Comparison of ENCODE assay signal across 26 cellular contexts in genomic region chr7:5204546-5204945, GRCh38. TPM values are rescaled to one million over a fixed set of nuclear protein-coding genes. Genes with fewer than 3 reads are reported as not detected.
DNase-seq lines count a peak whose midpoint lies in the region; ATAC-seq, FAIRE-seq and TF ChIP-seq lines count a peak whose summit lies in the region.
"Had no signal": no experiment of that assay in that cellular context is flagged by ENCODE, and none has a peak within 500 bp of the region (broad histone marks: within the 10 kb centered on the region; RNA-seq: fewer than 3 reads in every experiment).

No MANE protein-coding gene starts in this region.

- SMC1A ChIA-PET in GM12878 (lab: Charles Lee; ENCODE audit: uncharacterized antibody, unreplicated experiment), result no interaction called here

- TF ChIP-seq CTCF in GM12878 (IDR thresholded peaks at IDR 0.05 in 2 of 3, conservative IDR thresholded peaks at IDR 0.05 in 1 of 3; ENCODE audit: control insufficient read depth in 2 of 3, extremely low read depth in 1 of 3, insufficient read depth in 1 of 3, low read depth in 3 of 3, low read length in 3 of 3) (no peak), spleen (IDR thresholded peaks at IDR 0.05 in 8 of 11, conservative IDR thresholded peaks at IDR 0.05 in 3 of 11) (no peak), neural progenitor cell (IDR thresholded peaks at IDR 0.05) (no peak), foreskin fibroblast (IDR thresholded peaks at IDR 0.05; ENCODE audit: low read depth, low read length) (no peak)

- no peak for DNase-seq in GM12878 (ENCODE audit: low read depth, low spot score)
- peak; percentile 14 for DNase-seq in mesenteric fat pad (ENCODE audit: low spot score)
- peak; percentile 16 for DNase-seq in spleen
- no peak for DNase-seq in neural progenitor cell (ENCODE audit: low spot score)
- DNase-seq in OCI-M2 (lab: John Stamatoyannopoulos, UW; ENCODE audit: unreplicated experiment), result no peak
- DNase-seq in UCSD-AML1 (lab: John Stamatoyannopoulos, UW; ENCODE audit: unreplicated experiment), result no peak
- DNase-seq in foreskin fibroblast, result no peak
- DNase-seq: 8988T; ACHN; C1 segment of cervical spinal cord; CD4-positive, alpha-beta memory T cell; CD4-positive, CD25-positive, alpha-beta regulatory T cell; CD8-positive, alpha-beta memory T cell; COR-L47; DMS 273 treated with DMSO at 0.1 percent for 48 hours; DMS153; DMS53; DMS79; DND-41; EL; GDM1 had no signal

- peak overlapping the region; percentile 57 for H3K4me2 ChIP-seq in BLaER1
- no peak overlapping the region for H3K4me2 ChIP-seq in GM12878 (ENCODE audit: control insufficient read depth, insufficient read depth)
- H3K4me2 ChIP-seq in neural progenitor cell, result no peak overlapping the region

- no peaks in the 10 kb centered on the region for H3K4me1 Mint-ChIP-seq in neural progenitor cell
- H3K4me1 Mint-ChIP-seq: CD14-positive monocyte had no signal

- intact Hi-C loops in GM12878 (cut with micrococcal nuclease; ENCODE audit: unreplicated experiment), result no loop called here
- intact Hi-C loops in spleen (cut with DNase I; ENCODE audit: low total_unique reads), result no loop called here

- TF ChIP-seq RAD21 in GM12878 (IDR thresholded peaks at IDR 0.05; ENCODE audit: insufficient read depth, low read depth, low read length), result no peak

- CTCF ChIA-PET in GM12878 (lab: Yijun Ruan, JAX), result no interaction called here

- H3K4me1 ChIP-seq in BLaER1, result peaks cover 47% of the 10 kb centered on the region
- H3K4me1 ChIP-seq in GM12878 (ENCODE audit: control insufficient read depth, insufficient read depth, low read length), result no peaks in the 10 kb centered on the region
- peaks cover 0 to 31% (median 0%) of the 10 kb centered on the region in 6 donors for H3K4me1 ChIP-seq in spleen
- no peaks in the 10 kb centered on the region for H3K4me1 ChIP-seq in neural progenitor cell

- H3K36me3 Mint-ChIP-seq in neural progenitor cell, result peaks cover 24% of the 10 kb centered on the region

- H3F3A ChIP-seq in neural progenitor cell (ENCODE audit: low read depth), result no peaks in the 10 kb centered on the region

- no peak for ATAC-seq in GM12878

- H3K4me3 ChIP-seq in BLaER1, result no peak overlapping the region
- no peak overlapping the region for H3K4me3 ChIP-seq in GM12878
- H3K4me3 ChIP-seq in spleen, result no peak overlapping the region
- no peak overlapping the region for H3K4me3 ChIP-seq in neural progenitor cell
- H3K4me3 ChIP-seq in foreskin fibroblast (ENCODE audit: low read depth in 1 of 2, low read length in 2 of 2), result no peak overlapping the region

- no peak overlapping the region for H3K4me3 Mint-ChIP-seq in neural progenitor cell
- H3K4me3 Mint-ChIP-seq: CD14-positive monocyte; CD4-positive, alpha-beta memory T cell; CD8-positive, alpha-beta memory T cell had no signal

- no peaks in the 10 kb centered on the region for H3K9me3 Mint-ChIP-seq in neural progenitor cell
- H3K9me3 Mint-ChIP-seq: CD14-positive monocyte; CD4-positive, alpha-beta memory T cell; CD4-positive, CD25-positive, alpha-beta regulatory T cell; CD8-positive, alpha-beta memory T cell had no signal

- H4K20me1 ChIP-seq in BLaER1 (peaks cover 100% of the 10 kb centered on the region), GM12878 (ENCODE audit: control insufficient read depth, insufficient read depth) (no peaks in the 10 kb centered on the region), neural progenitor cell (ENCODE audit: low read depth) (peaks cover 46% of the 10 kb centered on the region)

- H3K79me2 ChIP-seq in GM12878 (ENCODE audit: control insufficient read depth, insufficient read depth, low read length), result no peaks in the 10 kb centered on the region; the same call in 1 of the 2 replicates
- peaks cover 52% of the 10 kb centered on the region for H3K79me2 ChIP-seq in neural progenitor cell (ENCODE audit: low read depth)

- H3K27me3 ChIP-seq in BLaER1 (no peaks in the 10 kb centered on the region), GM12878 (replicated peaks in 1 of 2; ENCODE audit: control insufficient read depth in 2 of 2, insufficient read depth in 2 of 2, low read length in 1 of 2) (no peaks in the 10 kb centered on the region), spleen (replicated peaks in 1 of 7) (no peaks in the 10 kb centered on the region), neural progenitor cell (no peaks in the 10 kb centered on the region)

- no peak for TF ChIP-seq POLR2A in GM12878 (IDR thresholded peaks at IDR 0.05; ENCODE audit: low read depth, low read length)
- no peak for TF ChIP-seq POLR2A in spleen (IDR thresholded peaks at IDR 0.05)

- peaks cover 76% of the 10 kb centered on the region for H3K36me3 ChIP-seq in BLaER1
- H3K36me3 ChIP-seq in GM12878 (ENCODE audit: control insufficient read depth in 2 of 2, insufficient read depth in 2 of 2, low read length in 1 of 2), result peaks cover 5 to 14% of the 10 kb centered on the region in 2 experiments
- H3K36me3 ChIP-seq in spleen, result peaks cover 0 to 93% (median 45%) of the 10 kb centered on the region in 6 donors
- peaks cover 7% of the 10 kb centered on the region for H3K36me3 ChIP-seq in neural progenitor cell

- no peak for TF ChIP-seq EP300 in GM12878 (IDR thresholded peaks at IDR 0.05; ENCODE audit: borderline replicate concordance in 1 of 2, control insufficient read depth in 1 of 2, low read depth in 2 of 2, low read length in 2 of 2)

- H3K27ac ChIP-seq in BLaER1 (no peak overlapping the region), GM12878 (ENCODE audit: control insufficient read depth, insufficient read depth) (no peak overlapping the region), spleen (no peak overlapping the region), neural progenitor cell (no peak overlapping the region)

- no peaks in the 10 kb centered on the region for H3K27me3 Mint-ChIP-seq in neural progenitor cell (ENCODE audit: insufficient read depth, low read depth)
- H3K27me3 Mint-ChIP-seq: CD4-positive, alpha-beta memory T cell; CD4-positive, CD25-positive, alpha-beta regulatory T cell had no signal

- RAD21 ChIA-PET in GM12878 (lab: Charles Lee; ENCODE audit: unreplicated experiment), result no interaction called here

- H3K9ac ChIP-seq in BLaER1 (no peak overlapping the region), GM12878 (ENCODE audit: control insufficient read depth, insufficient read depth, low read length) (no peak overlapping the region), neural progenitor cell (no peak overlapping the region)

- no TSS peak for BruUV-seq in GM12878 (replicated peaks; lab: Mats Ljungman, UMichigan)

- no peak overlapping the region for H2AFZ ChIP-seq in GM12878 (ENCODE audit: control insufficient read depth, low read depth, low read length)
- H2AFZ ChIP-seq in neural progenitor cell (replicated peaks), result no peak overlapping the region

- in situ Hi-C loops in GM12878 (cut with MboI), result no loop called here

- H3K9me3 ChIP-seq in BLaER1, result no peaks in the 10 kb centered on the region
- no peaks in the 10 kb centered on the region for H3K9me3 ChIP-seq in GM12878 (replicated peaks; ENCODE audit: control insufficient read depth, insufficient read depth, low read length)
- no peaks in the 10 kb centered on the region for H3K9me3 ChIP-seq in spleen
- no peaks in the 10 kb centered on the region for H3K9me3 ChIP-seq in neural progenitor cell (ENCODE audit: low read depth)

- no peak overlapping the region for H3K27ac Mint-ChIP-seq in neural progenitor cell

- no peak for FAIRE-seq in GM12878 (lab: Jason Lieb, UNC)
- FAIRE-seq: A204.1, GM12891, GM19239 had no signal

- WGBS in GM12878 (ENCODE audit: insufficient coverage, insufficient replicate concordance, low lambda C conversion rate, missing lambda C conversion rate), result 84% methylated on average over 7 of the region's 7 CpGs
- 75 to 89% (median 82%) methylated on average over 7 of the region's 7 CpGs for WGBS in spleen, 5 donors

- POLR2A ChIA-PET in GM12878 (lab: Charles Lee), result no interaction called here

RNA-seq across cellular contexts. Expression of gene WIPI2, which starts 14.5 kb away (rescaled TPM):
- total RNA-seq in GM12878 (2013; cell fraction: nucleolus; rRNA removed), result 80.9 and 85.9 TPM in 2 replicates
- total RNA-seq in GM12878 (2014; rRNA removed), result 33.9 and 41.4 TPM in 2 replicates
- total RNA-seq in GM12878 (2014; rRNA removed; fragmentation: Illumina TruSeq; extraction: Trizol), result 28.7 and 28.9 TPM in 2 replicates
- total RNA-seq in GM12878 (2021), result 50.3 and 55.1 TPM in 2 replicates
- polyA plus RNA-seq in GM12878 (2011; ENCODE audit: low read depth), result 31.4 TPM
- polyA plus RNA-seq in GM12878 (2011; rRNA removed), result 74.1 and 103 TPM in 2 replicates
- polyA plus RNA-seq in GM12878 (2011; cell fraction: cytosol; rRNA removed), result 80.3 and 99.3 TPM in 2 replicates
- 81.3 and 88.3 TPM in 2 replicates for polyA plus RNA-seq in GM12878 (2011; cell fraction: nucleus; rRNA removed)
- polyA plus RNA-seq in GM12878 (2012), result 49.5 and 55.6 TPM in 2 replicates
- 36.9 and 43.2 TPM in 2 replicates for polyA plus RNA-seq in GM12878 (2014; fragmentation: Illumina TruSeq; extraction: Trizol)
- polyA plus RNA-seq in GM12878 (2014; fragmentation: Nextera tagmentation; extraction: Ambion mirVana), result 10 to 100 TPM in 1 of 2 experiments, 1 to 10 TPM in 1; 6.9 to 12.2 TPM
- polyA plus RNA-seq in GM12878 (2014; rRNA removed), result 56.6 and 59.0 TPM in 2 replicates
- polyA plus RNA-seq in GM12878 (2016; fragmentation: Nextera tagmentation; extraction: Ambion mirVana), result 10 to 100 TPM; 42.5 to 45.7 TPM
- polyA minus RNA-seq in GM12878 (2011; rRNA and poly(A)+ RNA removed), result 91.8 and 112 TPM in 2 replicates
- 22.9 and 33.4 TPM in 2 replicates for polyA minus RNA-seq in GM12878 (2011; cell fraction: cytosol; rRNA and poly(A)+ RNA removed)
- 24.1 and 25.4 TPM in 2 replicates for polyA minus RNA-seq in GM12878 (2011; cell fraction: nucleus; rRNA and poly(A)+ RNA removed)
- 65.9 TPM for total RNA-seq in mesenteric fat pad
- 10 to 100 TPM; 56.8 to 65.7 (median 64.0) TPM for total RNA-seq in spleen
- 10 to 100 TPM; 32.6 to 38.2 (median 33.2) TPM for polyA plus RNA-seq in spleen
- 64.9 and 74.8 TPM in 2 replicates for total RNA-seq in neural progenitor cell (ENCODE audit: low replicate concordance)

Comparison
In these comparisons a context has a peak if more than half of its experiments do, and no peak if none do; other contexts are left out.
1. DNase-seq: peak in mesenteric fat pad (single experiment) and spleen (single experiment); none in GM12878 (single experiment), neural progenitor cell (single experiment), OCI-M2 (single experiment), UCSD-AML1 (single experiment) and foreskin fibroblast (0 of 2).